Comparison of ENCODE assay signal across 1 cellular context in the genomic region with DNA sequence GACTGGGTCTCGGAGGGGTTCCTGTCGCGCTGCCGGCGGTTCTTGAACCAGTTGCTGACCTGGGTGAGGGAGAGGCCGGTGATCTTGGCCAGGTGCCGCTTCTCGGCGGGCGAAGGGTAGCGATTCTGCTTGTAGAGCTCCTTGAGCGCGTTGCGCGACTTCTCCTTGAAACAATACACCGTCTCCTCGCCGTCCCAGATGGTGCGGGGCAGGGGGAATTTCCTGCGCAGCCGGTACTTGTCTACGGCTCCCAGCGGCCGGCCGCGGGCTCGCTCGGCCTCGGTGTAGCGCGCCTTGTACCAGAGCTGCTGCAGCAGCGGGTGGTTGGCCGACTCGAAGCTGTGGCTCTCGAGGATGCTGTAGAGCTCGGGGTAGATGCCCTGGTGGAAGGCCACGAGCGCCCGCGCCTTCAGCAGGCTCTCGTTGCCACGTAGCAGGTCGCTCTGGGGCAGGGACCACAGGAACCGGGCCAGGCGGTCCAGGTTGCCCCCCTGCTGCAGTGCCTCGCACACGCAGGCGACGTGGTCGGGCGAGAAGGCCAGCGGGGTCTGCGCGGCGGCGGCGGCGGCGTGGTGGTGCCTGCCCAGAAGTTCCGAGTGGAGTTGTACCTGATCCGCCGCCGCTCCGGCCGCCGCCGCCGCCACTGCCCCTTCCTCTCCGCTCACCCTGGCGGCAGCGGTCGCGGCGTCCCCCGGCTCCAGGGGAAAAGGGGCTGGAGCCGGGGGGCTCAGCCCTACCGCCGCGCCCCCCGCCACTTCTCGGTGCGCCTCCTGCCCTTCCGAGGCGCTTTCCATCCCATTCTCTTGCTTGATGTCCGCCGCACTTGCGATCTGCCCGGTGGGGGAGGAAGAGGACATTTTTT.
TF ChIP-seq lines count a peak whose summit lies in the region.

No MANE protein-coding gene starts in this region.

TF ChIP-seq in GM12878, 131 proteins besides CTCF, POLR2A, EP300 and RAD21 (continued from another document):
- TF ChIP-seq, protein P1, sequence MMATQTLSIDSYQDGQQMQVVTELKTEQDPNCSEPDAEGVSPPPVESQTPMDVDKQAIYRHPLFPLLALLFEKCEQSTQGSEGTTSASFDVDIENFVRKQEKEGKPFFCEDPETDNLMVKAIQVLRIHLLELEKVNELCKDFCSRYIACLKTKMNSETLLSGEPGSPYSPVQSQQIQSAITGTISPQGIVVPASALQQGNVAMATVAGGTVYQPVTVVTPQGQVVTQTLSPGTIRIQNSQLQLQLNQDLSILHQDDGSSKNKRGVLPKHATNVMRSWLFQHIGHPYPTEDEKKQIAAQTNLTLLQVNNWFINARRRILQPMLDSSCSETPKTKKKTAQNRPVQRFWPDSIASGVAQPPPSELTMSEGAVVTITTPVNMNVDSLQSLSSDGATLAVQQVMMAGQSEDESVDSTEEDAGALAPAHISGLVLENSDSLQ (IDR thresholded peaks at IDR 0.05) = no peak
- peak; percentile 73; the same call in 1 of the 2 replicates for TF ChIP-seq LARP7 (IDR thresholded peaks at IDR 0.05)
- TF ChIP-seq, protein P2, sequence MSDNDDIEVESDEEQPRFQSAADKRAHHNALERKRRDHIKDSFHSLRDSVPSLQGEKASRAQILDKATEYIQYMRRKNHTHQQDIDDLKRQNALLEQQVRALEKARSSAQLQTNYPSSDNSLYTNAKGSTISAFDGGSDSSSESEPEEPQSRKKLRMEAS (IDR thresholded peaks at IDR 0.05; ENCODE audit: low read depth, low read length) = peak; percentile 7; the same call in 1 of the 2 replicates
- TF ChIP-seq, protein P3, sequence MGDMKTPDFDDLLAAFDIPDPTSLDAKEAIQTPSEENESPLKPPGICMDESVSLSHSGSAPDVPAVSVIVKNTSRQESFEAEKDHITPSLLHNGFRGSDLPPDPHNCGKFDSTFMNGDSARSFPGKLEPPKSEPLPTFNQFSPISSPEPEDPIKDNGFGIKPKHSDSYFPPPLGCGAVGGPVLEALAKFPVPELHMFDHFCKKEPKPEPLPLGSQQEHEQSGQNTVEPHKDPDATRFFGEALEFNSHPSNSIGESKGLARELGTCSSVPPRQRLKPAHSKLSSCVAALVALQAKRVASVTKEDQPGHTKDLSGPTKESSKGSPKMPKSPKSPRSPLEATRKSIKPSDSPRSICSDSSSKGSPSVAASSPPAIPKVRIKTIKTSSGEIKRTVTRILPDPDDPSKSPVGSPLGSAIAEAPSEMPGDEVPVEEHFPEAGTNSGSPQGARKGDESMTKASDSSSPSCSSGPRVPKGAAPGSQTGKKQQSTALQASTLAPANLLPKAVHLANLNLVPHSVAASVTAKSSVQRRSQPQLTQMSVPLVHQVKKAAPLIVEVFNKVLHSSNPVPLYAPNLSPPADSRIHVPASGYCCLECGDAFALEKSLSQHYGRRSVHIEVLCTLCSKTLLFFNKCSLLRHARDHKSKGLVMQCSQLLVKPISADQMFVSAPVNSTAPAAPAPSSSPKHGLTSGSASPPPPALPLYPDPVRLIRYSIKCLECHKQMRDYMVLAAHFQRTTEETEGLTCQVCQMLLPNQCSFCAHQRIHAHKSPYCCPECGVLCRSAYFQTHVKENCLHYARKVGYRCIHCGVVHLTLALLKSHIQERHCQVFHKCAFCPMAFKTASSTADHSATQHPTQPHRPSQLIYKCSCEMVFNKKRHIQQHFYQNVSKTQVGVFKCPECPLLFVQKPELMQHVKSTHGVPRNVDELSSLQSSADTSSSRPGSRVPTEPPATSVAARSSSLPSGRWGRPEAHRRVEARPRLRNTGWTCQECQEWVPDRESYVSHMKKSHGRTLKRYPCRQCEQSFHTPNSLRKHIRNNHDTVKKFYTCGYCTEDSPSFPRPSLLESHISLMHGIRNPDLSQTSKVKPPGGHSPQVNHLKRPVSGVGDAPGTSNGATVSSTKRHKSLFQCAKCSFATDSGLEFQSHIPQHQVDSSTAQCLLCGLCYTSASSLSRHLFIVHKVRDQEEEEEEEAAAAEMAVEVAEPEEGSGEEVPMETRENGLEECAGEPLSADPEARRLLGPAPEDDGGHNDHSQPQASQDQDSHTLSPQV (IDR thresholded peaks at IDR 0.05) = no peak
- TF ChIP-seq, protein P4, sequence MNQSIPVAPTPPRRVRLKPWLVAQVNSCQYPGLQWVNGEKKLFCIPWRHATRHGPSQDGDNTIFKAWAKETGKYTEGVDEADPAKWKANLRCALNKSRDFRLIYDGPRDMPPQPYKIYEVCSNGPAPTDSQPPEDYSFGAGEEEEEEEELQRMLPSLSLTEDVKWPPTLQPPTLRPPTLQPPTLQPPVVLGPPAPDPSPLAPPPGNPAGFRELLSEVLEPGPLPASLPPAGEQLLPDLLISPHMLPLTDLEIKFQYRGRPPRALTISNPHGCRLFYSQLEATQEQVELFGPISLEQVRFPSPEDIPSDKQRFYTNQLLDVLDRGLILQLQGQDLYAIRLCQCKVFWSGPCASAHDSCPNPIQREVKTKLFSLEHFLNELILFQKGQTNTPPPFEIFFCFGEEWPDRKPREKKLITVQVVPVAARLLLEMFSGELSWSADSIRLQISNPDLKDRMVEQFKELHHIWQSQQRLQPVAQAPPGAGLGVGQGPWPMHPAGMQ (IDR thresholded peaks at IDR 0.05; ENCODE audit: borderline replicate concordance) = no peak
- TF ChIP-seq, protein P5, sequence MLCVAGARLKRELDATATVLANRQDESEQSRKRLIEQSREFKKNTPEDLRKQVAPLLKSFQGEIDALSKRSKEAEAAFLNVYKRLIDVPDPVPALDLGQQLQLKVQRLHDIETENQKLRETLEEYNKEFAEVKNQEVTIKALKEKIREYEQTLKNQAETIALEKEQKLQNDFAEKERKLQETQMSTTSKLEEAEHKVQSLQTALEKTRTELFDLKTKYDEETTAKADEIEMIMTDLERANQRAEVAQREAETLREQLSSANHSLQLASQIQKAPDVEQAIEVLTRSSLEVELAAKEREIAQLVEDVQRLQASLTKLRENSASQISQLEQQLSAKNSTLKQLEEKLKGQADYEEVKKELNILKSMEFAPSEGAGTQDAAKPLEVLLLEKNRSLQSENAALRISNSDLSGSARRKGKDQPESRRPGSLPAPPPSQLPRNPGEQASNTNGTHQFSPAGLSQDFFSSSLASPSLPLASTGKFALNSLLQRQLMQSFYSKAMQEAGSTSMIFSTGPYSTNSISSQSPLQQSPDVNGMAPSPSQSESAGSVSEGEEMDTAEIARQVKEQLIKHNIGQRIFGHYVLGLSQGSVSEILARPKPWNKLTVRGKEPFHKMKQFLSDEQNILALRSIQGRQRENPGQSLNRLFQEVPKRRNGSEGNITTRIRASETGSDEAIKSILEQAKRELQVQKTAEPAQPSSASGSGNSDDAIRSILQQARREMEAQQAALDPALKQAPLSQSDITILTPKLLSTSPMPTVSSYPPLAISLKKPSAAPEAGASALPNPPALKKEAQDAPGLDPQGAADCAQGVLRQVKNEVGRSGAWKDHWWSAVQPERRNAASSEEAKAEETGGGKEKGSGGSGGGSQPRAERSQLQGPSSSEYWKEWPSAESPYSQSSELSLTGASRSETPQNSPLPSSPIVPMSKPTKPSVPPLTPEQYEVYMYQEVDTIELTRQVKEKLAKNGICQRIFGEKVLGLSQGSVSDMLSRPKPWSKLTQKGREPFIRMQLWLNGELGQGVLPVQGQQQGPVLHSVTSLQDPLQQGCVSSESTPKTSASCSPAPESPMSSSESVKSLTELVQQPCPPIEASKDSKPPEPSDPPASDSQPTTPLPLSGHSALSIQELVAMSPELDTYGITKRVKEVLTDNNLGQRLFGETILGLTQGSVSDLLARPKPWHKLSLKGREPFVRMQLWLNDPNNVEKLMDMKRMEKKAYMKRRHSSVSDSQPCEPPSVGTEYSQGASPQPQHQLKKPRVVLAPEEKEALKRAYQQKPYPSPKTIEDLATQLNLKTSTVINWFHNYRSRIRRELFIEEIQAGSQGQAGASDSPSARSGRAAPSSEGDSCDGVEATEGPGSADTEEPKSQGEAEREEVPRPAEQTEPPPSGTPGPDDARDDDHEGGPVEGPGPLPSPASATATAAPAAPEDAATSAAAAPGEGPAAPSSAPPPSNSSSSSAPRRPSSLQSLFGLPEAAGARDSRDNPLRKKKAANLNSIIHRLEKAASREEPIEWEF (IDR thresholded peaks at IDR 0.05; ENCODE audit: insufficient replicate concordance, low read depth, low read length) = no peak
- TF ChIP-seq CBX3 (IDR thresholded peaks at IDR 0.05; ENCODE audit: borderline replicate concordance, low read depth) = no peak
